9 cellular contexts compared by ENCODE assay signal in genomic region chr11:120316880-120317688, GRCh38. TPM values are rescaled to one million over a fixed set of nuclear protein-coding genes. Genes with fewer than 3 reads are reported as not detected.
DNase-seq lines count a peak whose midpoint lies in the region; ATAC-seq and TF ChIP-seq lines count a peak whose summit lies in the region.
"Had no signal": no experiment of that assay in that cellular context is flagged by ENCODE, and none has a peak within 500 bp of the region (broad histone marks: within the 10 kb centered on the region; RNA-seq: fewer than 3 reads in every experiment).

No MANE protein-coding gene starts in this region.

- DNase-seq in D341Med (ENCODE audit: low spot score) (peak; percentile 60), RWPE2 (ENCODE audit: low spot score) (peak; percentile 79), left cardiac atrium (peak; percentile 65), pons (ENCODE audit: low spot score) (peak; percentile 19), HAP-1 (ENCODE audit: low spot score in 2 of 2) (no peak), NCI-H345 (lab: John Stamatoyannopoulos, UW) (no peak)
- no peak for DNase-seq in activated naive CD4-positive, alpha-beta T cell treated with anti-CD3 and anti-CD28 coated beads for 36 hours
- DNase-seq: activated CD8-positive, alpha-beta memory T cell treated with anti-CD3 and anti-CD28 coated beads for 24 hours had no signal

- H3K27me3 ChIP-seq in RWPE2 (ENCODE audit: insufficient read depth, poor library complexity, severe bottlenecking) (no peaks in the 10 kb centered on the region), HAP-1 (ENCODE audit: low read depth) (no peaks in the 10 kb centered on the region)

- H3K4me3 ChIP-seq in RWPE2 (ENCODE audit: severe bottlenecking) (no peak overlapping the region), HAP-1 (no peak overlapping the region)

- ATAC-seq in RWPE2 (ENCODE audit: low read depth) (peak; percentile 89), left cardiac atrium (peak; percentile 77 to 88), HG02759 (IDR thresholded peaks at IDR 0.05; ENCODE audit: unreplicated experiment) (no peak)

- in situ Hi-C loops in HAP-1 (cut with MboI; ENCODE audit: low sequenced_read_pairs) = no loop called here

- H3K36me3 Mint-ChIP-seq in activated naive CD4-positive, alpha-beta T cell treated with anti-CD3 and anti-CD28 coated beads for 36 hours (ENCODE audit: low read depth) = no peaks in the 10 kb centered on the region

- H3K4me3 Mint-ChIP-seq in activated naive CD4-positive, alpha-beta T cell treated with anti-CD3 and anti-CD28 coated beads for 36 hours = no peak overlapping the region

- intact Hi-C loops in left cardiac atrium (cut with DNase I) = no loop called here
- intact Hi-C loops in activated naive CD4-positive, alpha-beta T cell treated with anti-CD3 and anti-CD28 coated beads for 36 hours (cut with micrococcal nuclease) = no loop called here

- H3K9me3 ChIP-seq in RWPE2 (ENCODE audit: severe bottlenecking) (no peaks in the 10 kb centered on the region), HAP-1 (no peaks in the 10 kb centered on the region)

- CTCF ChIA-PET in activated naive CD4-positive, alpha-beta T cell treated with anti-CD3 and anti-CD28 coated beads for 36 hours (lab: Charles Lee) = interaction anchor here (1.4 to 2.1 kb wide), 2 partner anchors 14 to 18 kb away, joined by 7 read pairs; no protein-coding TSS in a partner anchor

- H3K4me1 ChIP-seq in RWPE2 (ENCODE audit: insufficient read depth, poor library complexity, severe bottlenecking) = peaks cover 11% of the 10 kb centered on the region
- H3K4me1 ChIP-seq in HAP-1 = no peaks in the 10 kb centered on the region

- TF ChIP-seq CTCF in RWPE2 (IDR thresholded peaks at IDR 0.05; ENCODE audit: poor library complexity, severe bottlenecking) = no peak

- H3K27me3 Mint-ChIP-seq in activated naive CD4-positive, alpha-beta T cell treated with anti-CD3 and anti-CD28 coated beads for 36 hours (ENCODE audit: low read depth) = peaks cover 19% of the 10 kb centered on the region

- no peak overlapping the region for H3K27ac ChIP-seq in RWPE2 (ENCODE audit: poor library complexity, severe bottlenecking)

- no peaks in the 10 kb centered on the region for H3K9me3 Mint-ChIP-seq in activated naive CD4-positive, alpha-beta T cell treated with anti-CD3 and anti-CD28 coated beads for 36 hours

- H3K27ac Mint-ChIP-seq in activated naive CD4-positive, alpha-beta T cell treated with anti-CD3 and anti-CD28 coated beads for 36 hours = no peak overlapping the region

- no peaks in the 10 kb centered on the region for H3K36me3 ChIP-seq in RWPE2 (ENCODE audit: low read depth)
- H3K36me3 ChIP-seq in HAP-1 (replicated peaks) = no peaks in the 10 kb centered on the region

- H3K4me1 Mint-ChIP-seq in activated naive CD4-positive, alpha-beta T cell treated with anti-CD3 and anti-CD28 coated beads for 36 hours (ENCODE audit: low read depth) = no peaks in the 10 kb centered on the region

RNA-seq across cellular contexts. Expression of gene TLCD5, which starts 8.0 kb away (rescaled TPM):
- 10 to 100 TPM; 14.1 to 15.6 TPM for total RNA-seq in left cardiac atrium
- total RNA-seq in activated naive CD4-positive, alpha-beta T cell treated with anti-CD3 and anti-CD28 coated beads for 36 hours = 1 to 10 TPM; 1.2 to 2.2 TPM

RNA-seq across cellular contexts. Expression of gene ARHGEF12, which starts 19.1 kb away (rescaled TPM):
- 10 to 100 TPM; 76.4 to 92.3 TPM for total RNA-seq in left cardiac atrium
- 10 to 100 TPM; 15.4 to 16.5 TPM for total RNA-seq in activated naive CD4-positive, alpha-beta T cell treated with anti-CD3 and anti-CD28 coated beads for 36 hours

Comparison
In these comparisons a context has a peak if more than half of its experiments do, and no peak if none do; other contexts are left out.
1. DNase-seq: peak in D341Med (single experiment), RWPE2 (single experiment), left cardiac atrium (single experiment) and pons (single experiment); none in HAP-1 (0 of 2), NCI-H345 (single experiment) and activated naive CD4-positive, alpha-beta T cell treated with anti-CD3 and anti-CD28 coated beads for 36 hours (single experiment).
2. RNA of gene TLCD5, which starts 8.0 kb away (total RNA-seq): 14.1 to 15.6 TPM in left cardiac atrium; 1.2 to 2.2 TPM in activated naive CD4-positive, alpha-beta T cell treated with anti-CD3 and anti-CD28 coated beads for 36 hours; every median in the first group is over 4 times any median in the second.
3. RNA of gene ARHGEF12, which starts 19.1 kb away (total RNA-seq): 76.4 to 92.3 TPM in left cardiac atrium; 15.4 to 16.5 TPM in activated naive CD4-positive, alpha-beta T cell treated with anti-CD3 and anti-CD28 coated beads for 36 hours; every median in the first group is over 4 times any median in the second.